Comparison of ENCODE assay signal across 7 cellular contexts in genomic region chr2:102141915-102142828, GRCh38. TPM values are rescaled to one million over a fixed set of nuclear protein-coding genes. Genes with fewer than 3 reads are reported as not detected.
DNase-seq lines count a peak whose midpoint lies in the region; FAIRE-seq and TF ChIP-seq lines count a peak whose summit lies in the region.

Gene IL1R1, plus strand, starts transcription at chr2:102142746. Its CDS starts 14,979 bp downstream, at chr2:102157725.

- DNase-seq in GM13976 (ENCODE audit: low spot score) = peak; percentile 48
- peak; percentile 3 for DNase-seq in NCI-H69 (lab: John Stamatoyannopoulos, UW)
- DNase-seq in keratinocyte (ENCODE audit: low read depth, low spot score) = no peak
- peak; percentile 46 for DNase-seq in smooth muscle cell (lab: John Stamatoyannopoulos, UW; ENCODE audit: unreplicated experiment)
- DNase-seq in superior temporal gyrus (ENCODE audit: extremely low spot score) = no peak
- DNase-seq in occipital lobe (lab: John Stamatoyannopoulos, UW) = no peak

- H3F3A ChIP-seq in smooth muscle cell (ENCODE audit: low read depth) = peaks cover 14% of the 10 kb centered on the region

- H3K4me2 ChIP-seq in keratinocyte (ENCODE audit: control insufficient read depth, extremely low read depth, insufficient read depth, low read depth, low read length) (peak within 1 kb of the TSS; percentile 76), smooth muscle cell (peak within 1 kb of the TSS; percentile 92)

- H4K20me1 ChIP-seq in keratinocyte (ENCODE audit: control insufficient read depth, extremely low read depth, insufficient read depth, low read length) (no peaks in the 10 kb centered on the region), smooth muscle cell (ENCODE audit: low read depth) (no peaks in the 10 kb centered on the region)

- H3K4me1 ChIP-seq in keratinocyte (ENCODE audit: control insufficient read depth, extremely low read depth, insufficient read depth, low read length) (peaks cover 3% of the 10 kb centered on the region), smooth muscle cell (ENCODE audit: low read depth) (peaks cover 8% of the 10 kb centered on the region)

- no peaks in the 10 kb centered on the region for H3K9me1 ChIP-seq in keratinocyte (ENCODE audit: control insufficient read depth, extremely low read depth, insufficient read depth, low read length)

- H2AFZ ChIP-seq in keratinocyte (ENCODE audit: control insufficient read depth, low read length) (peak within 1 kb of the TSS; percentile 98), smooth muscle cell (ENCODE audit: low read depth) (peak within 1 kb of the TSS; percentile 84)

- dilution Hi-C loops in keratinocyte (cut with MboI; ENCODE audit: extremely low pct_ligation_motif_present, low sequenced_read_pairs) = no loop called here

- FAIRE-seq in keratinocyte (lab: Jason Lieb, UNC) = no peak

- no peaks in the 10 kb centered on the region for H3K79me2 ChIP-seq in keratinocyte (ENCODE audit: control insufficient read depth, insufficient read depth, low read length)
- H3K79me2 ChIP-seq in smooth muscle cell (ENCODE audit: low read depth) = peaks cover 45% of the 10 kb centered on the region

- TF ChIP-seq CTCF in GM13976 (IDR thresholded peaks at IDR 0.05; ENCODE audit: borderline replicate concordance, control extremely low read depth, extremely low read depth, insufficient read depth, missing control alignments) (no peak), keratinocyte (optimal IDR thresholded peaks at IDR 0.05 in 1 of 3, IDR thresholded peaks at IDR 0.05 in 1 of 3, conservative IDR thresholded peaks at IDR 0.05 in 1 of 3; ENCODE audit: extremely low read depth in 1 of 3, insufficient read depth in 2 of 3, low read length in 3 of 3) (no peak), smooth muscle cell (IDR thresholded peaks at IDR 0.05; ENCODE audit: borderline replicate concordance, insufficient read depth, poor library complexity, severe bottlenecking) (no peak)

- H3K9ac ChIP-seq in keratinocyte (ENCODE audit: control insufficient read depth, extremely low read depth, insufficient read depth, low read length) (peak within 1 kb of the TSS; percentile 60), smooth muscle cell (ENCODE audit: low read depth) (peak within 1 kb of the TSS; percentile 89)

- H3K36me3 ChIP-seq in keratinocyte (ENCODE audit: control insufficient read depth in 2 of 2, extremely low read depth in 1 of 2, insufficient read depth in 2 of 2, low read length in 2 of 2) = no peaks in the 10 kb centered on the region
- H3K36me3 ChIP-seq in smooth muscle cell (ENCODE audit: low read depth) = no peaks in the 10 kb centered on the region

- 15% methylated on average over 43 of the region's 68 CpGs for WGBS in smooth muscle cell (ENCODE audit: low lambda C conversion rate)

- peaks cover 20% of the 10 kb centered on the region for H3K9me3 ChIP-seq in keratinocyte (ENCODE audit: control insufficient read depth, low read depth, low read length)
- H3K9me3 ChIP-seq in smooth muscle cell (replicated peaks; ENCODE audit: low read depth) = peaks cover 5% of the 10 kb centered on the region

- H3K27me3 ChIP-seq in keratinocyte (ENCODE audit: control insufficient read depth, extremely low read depth, insufficient read depth, low read length) = no peaks in the 10 kb centered on the region
- no peaks in the 10 kb centered on the region for H3K27me3 ChIP-seq in smooth muscle cell (ENCODE audit: low read depth)

- H3K27ac ChIP-seq in cingulate gyrus (ENCODE audit: low read depth, low read length) = peak within 1 kb of the TSS; percentile 29
- peak within 1 kb of the TSS; percentile 33 for H3K27ac ChIP-seq in keratinocyte (ENCODE audit: control insufficient read depth, insufficient read depth, low read length)
- H3K27ac ChIP-seq in smooth muscle cell (ENCODE audit: low read depth) = peak within 1 kb of the TSS; percentile 92

- peak within 1 kb of the TSS; percentile 43 to 72 (median 71) for H3K4me3 ChIP-seq in keratinocyte (ENCODE audit: control insufficient read depth in 2 of 3, extremely low read depth in 1 of 3, insufficient read depth in 2 of 3, low read depth in 1 of 3, low read length in 3 of 3)
- peak within 1 kb of the TSS; percentile 66 for H3K4me3 ChIP-seq in smooth muscle cell

- in situ Hi-C loops in GM13976 (cut with MboI; ENCODE audit: low sequenced_read_pairs, unreplicated experiment) = no loop called here

RNA-seq across cellular contexts. Expression of gene IL1R1, which starts in this region (rescaled TPM):
- polyA plus RNA-seq in keratinocyte = 6.9 to 10.5 TPM (median 7.5 TPM) in 3 replicates
- 2.7 TPM for polyA plus RNA-seq in keratinocyte (2011; ENCODE audit: low read depth)
- 7.2 and 9.8 TPM in 2 replicates for polyA plus RNA-seq in keratinocyte (2011; cell fraction: cytosol; rRNA removed)
- 7.9 and 8.4 TPM in 2 replicates for polyA plus RNA-seq in keratinocyte (2011; cell fraction: nucleus; rRNA removed)
- 4.4 and 4.6 TPM in 2 replicates for polyA plus RNA-seq in keratinocyte (2012; ENCODE audit: low replicate concordance)
- 5.0 to 9.0 TPM (median 6.5 TPM) in 3 replicates for polyA minus RNA-seq in keratinocyte
- 7.9 TPM for polyA minus RNA-seq in keratinocyte (2011; cell fraction: cytosol; rRNA and poly(A)+ RNA removed)
- 2.5 and 5.4 TPM in 2 replicates for polyA minus RNA-seq in keratinocyte (2011; cell fraction: nucleus; rRNA and poly(A)+ RNA removed)
- 32.4 and 36.6 TPM in 2 replicates for total RNA-seq in smooth muscle cell
- polyA plus RNA-seq in smooth muscle cell = 20.0 and 26.8 TPM in 2 replicates
- 0.78 TPM for total RNA-seq in occipital lobe

Comparison
In these comparisons a context has a peak if more than half of its experiments do, and no peak if none do; other contexts are left out.
1. RNA of gene IL1R1 (total RNA-seq): 32.4 to 36.6 TPM in smooth muscle cell; 0.78 TPM in occipital lobe (single experiment); every median in the first group is over 10 times any median in the second.
2. DNase-seq: peak in GM13976 (single experiment), NCI-H69 (single experiment) and smooth muscle cell (single experiment); none in keratinocyte (single experiment), superior temporal gyrus (single experiment) and occipital lobe (single experiment).
3. H3K27ac ChIP-seq: peak in every context shown above with its lines; median percentile 92 in smooth muscle cell; 33 in keratinocyte; 29 in cingulate gyrus.